17 cellular contexts compared by ENCODE assay signal in genomic region chr1:15749399-15750291, GRCh38. TPM values are rescaled to one million over a fixed set of nuclear protein-coding genes. Genes with fewer than 3 reads are reported as not detected.
DNase-seq lines count a peak whose midpoint lies in the region; ATAC-seq and TF ChIP-seq lines count a peak whose summit lies in the region.
"Had no signal": no experiment of that assay in that cellular context is flagged by ENCODE, and none has a peak within 500 bp of the region (broad histone marks: within the 10 kb centered on the region; RNA-seq: fewer than 3 reads in every experiment).

No MANE protein-coding gene starts in this region.

- in situ Hi-C loops in GM23248 (cut with MboI) = no loop called here

- intact Hi-C loops in ascending aorta (cut with DNase I) = loop anchor here (1.0 to 5.0 kb wide), 3 partner anchors 11 to 132 kb away; partner anchors contain the start of gene DDI2
- intact Hi-C loops in right cardiac atrium (cut with DNase I) = loop anchor here in 1 of 4 donors (10.0 kb wide), 1 partner anchor 155 kb away; no protein-coding TSS in a partner anchor

- H3K4me1 ChIP-seq in GM23248 (ENCODE audit: insufficient read depth) = peaks cover 10% of the 10 kb centered on the region; the same call in 1 of the 2 replicates
- H3K4me1 ChIP-seq in ascending aorta = peaks cover 31 to 61% of the 10 kb centered on the region in 2 donors
- H3K4me1 ChIP-seq in right cardiac atrium (ENCODE audit: control insufficient read depth, insufficient read depth, low read length) = peaks cover 3% of the 10 kb centered on the region
- H3K4me1 ChIP-seq: BLaER1 treated with 17β-estradiol and CSF1 and Interleukin-3, amounts not matched to agents 10 nM and 100 nM had no signal

- H2AFZ ChIP-seq in GM23248 = peak overlapping the region; percentile 8

- TF ChIP-seq CTCF in ascending aorta (IDR thresholded peaks at IDR 0.05) = no peak
- TF ChIP-seq CTCF in foreskin fibroblast (IDR thresholded peaks at IDR 0.05; ENCODE audit: low read depth, low read length) = no peak

- H3K27me3 ChIP-seq in GM23248 (replicated peaks; ENCODE audit: insufficient read depth) (no peaks in the 10 kb centered on the region), ascending aorta (no peaks in the 10 kb centered on the region), right cardiac atrium (ENCODE audit: control insufficient read depth, insufficient read depth) (no peaks in the 10 kb centered on the region)
- H3K27me3 ChIP-seq: BLaER1 treated with 17β-estradiol and CSF1 and Interleukin-3, amounts not matched to agents 10 nM and 100 nM had no signal

- H3K36me3 ChIP-seq in GM23248 (ENCODE audit: low read depth) = no peaks in the 10 kb centered on the region
- H3K36me3 ChIP-seq in ascending aorta = no peaks in the 10 kb centered on the region
- H3K36me3 ChIP-seq: BLaER1 treated with 17β-estradiol and CSF1 and Interleukin-3, amounts not matched to agents 10 nM and 100 nM had no signal

- H3K9ac ChIP-seq in GM23248 = no peak overlapping the region
- H3K9ac ChIP-seq: BLaER1 treated with 17β-estradiol and CSF1 and Interleukin-3, amounts not matched to agents 10 nM and 100 nM had no signal

- H3K79me2 ChIP-seq in GM23248 (ENCODE audit: insufficient read depth) = no peaks in the 10 kb centered on the region

- H3K4me3 ChIP-seq in GM23248 (no peak overlapping the region), ascending aorta (peak overlapping the region; percentile 48 to 56), right cardiac atrium (ENCODE audit: low read length) (no peak overlapping the region), foreskin fibroblast (ENCODE audit: low read depth in 1 of 2, low read length in 2 of 2) (no peak overlapping the region)
- H3K4me3 ChIP-seq: BLaER1 treated with 17β-estradiol and CSF1 and Interleukin-3, amounts not matched to agents 10 nM and 100 nM had no signal

- no peak for DNase-seq in GM23248
- peak; percentile 73 to 97 for DNase-seq in ascending aorta (ENCODE audit: low spot score in 2 of 2)
- peak; percentile 65 to 88 (median 87) for DNase-seq in right cardiac atrium
- DNase-seq in renal cortical epithelial cell (ENCODE audit: low read depth) = peak; percentile 30
- DNase-seq in foreskin fibroblast = no peak
- no peak for DNase-seq in stimulated activated naive CD8-positive, alpha-beta T cell treated with anti-CD3 and anti-CD28 coated beads, Interleukin-15, Interleukin-2, amounts not matched to agents 100 U/mL and 50 U/mL, for 24 hours
- DNase-seq in HuH-7.5 (ENCODE audit: low spot score) = no peak
- DNase-seq: activated CD8-positive, alpha-beta memory T cell treated with anti-CD3 and anti-CD28 coated beads, Interleukin-2, amount 50 U/mL, for 4 hours; activated naive CD8-positive, alpha-beta T cell treated with anti-CD3 and anti-CD28 coated beads, Interleukin-2, amount 50 U/mL, for 24 hours; HCEC 1CT; NCI-H146; NCI-H526; stimulated activated CD4-positive, alpha-beta T cell treated with anti-CD3 and anti-CD28 coated beads, Interleukin-4, amount 100 ng/mL, for 1 hour; stimulated activated naive B cell treated with anti-CD40 and anti-IgM and Interleukin-4, amounts not matched to agents 10 μg/mL and 1 μg/mL and 100 μg/mL, for 72 hours had no signal

- no peak overlapping the region for H3K4me2 ChIP-seq in GM23248 (ENCODE audit: unreplicated experiment)
- H3K4me2 ChIP-seq: BLaER1 treated with 17β-estradiol and CSF1 and Interleukin-3, amounts not matched to agents 10 nM and 100 nM had no signal

- H3K9me2 ChIP-seq in GM23248 (ENCODE audit: insufficient read depth) = no peaks in the 10 kb centered on the region

- ATAC-seq in right cardiac atrium = peak; percentile 52 to 75
- no peak for ATAC-seq in stimulated activated naive CD8-positive, alpha-beta T cell treated with anti-CD3 and anti-CD28 coated beads, Interleukin-15, Interleukin-2, amounts not matched to agents 100 U/mL and 50 U/mL, for 24 hours
- ATAC-seq in GM21447 (IDR thresholded peaks at IDR 0.05; ENCODE audit: unreplicated experiment) = no peak
- ATAC-seq: activated naive CD8-positive, alpha-beta T cell treated with anti-CD3 and anti-CD28 coated beads, Interleukin-2, amount 50 U/mL, for 24 hours; stimulated activated naive B cell treated with anti-CD40 and anti-IgM and Interleukin-4, amounts not matched to agents 10 μg/mL and 1 μg/mL and 100 μg/mL, for 72 hours had no signal

- no peaks in the 10 kb centered on the region for H3F3A ChIP-seq in GM23248 (ENCODE audit: insufficient read depth)

- no peak overlapping the region for H3K27ac ChIP-seq in GM23248
- peak overlapping the region; percentile 96 to 98 for H3K27ac ChIP-seq in ascending aorta
- no peak overlapping the region for H3K27ac ChIP-seq in right cardiac atrium (ENCODE audit: low read length)
- H3K27ac ChIP-seq: BLaER1 treated with 17β-estradiol and CSF1 and Interleukin-3, amounts not matched to agents 10 nM and 100 nM had no signal

- H4K20me1 ChIP-seq in GM23248 (ENCODE audit: insufficient read depth) = no peaks in the 10 kb centered on the region

- WGBS in GM23248 (ENCODE audit: low coverage in 1 of 2, low lambda C conversion rate in 2 of 2, missing lambda C conversion rate in 2 of 2), 2 experiments = 58 to 61% methylated on average over 15 to 19 of the region's 19 CpGs
- WGBS in right cardiac atrium = 61% methylated on average over 19 of the region's 19 CpGs

- H3K9me3 ChIP-seq in GM23248 (ENCODE audit: low read depth) = no peaks in the 10 kb centered on the region
- H3K9me3 ChIP-seq in ascending aorta = no peaks in the 10 kb centered on the region
- H3K9me3 ChIP-seq in right cardiac atrium (ENCODE audit: control insufficient read depth, low read length) = no peaks in the 10 kb centered on the region
- H3K9me3 ChIP-seq: BLaER1 treated with 17β-estradiol and CSF1 and Interleukin-3, amounts not matched to agents 10 nM and 100 nM had no signal

RNA-seq across cellular contexts. Expression of gene TMEM82, which starts 7.3 kb away (rescaled TPM):
- total RNA-seq in GM23248 (2014; rRNA removed; shearing (Covaris generic)) = not detected in 2 replicates
- not detected in 2 replicates for polyA plus RNA-seq in GM23248 (2016; fragmentation: Nextera tagmentation; extraction: Ambion mirVana)
- not detected for total RNA-seq in ascending aorta
- total RNA-seq in right cardiac atrium = not detected
- not detected for polyA plus RNA-seq in right cardiac atrium
- not detected in 2 replicates for total RNA-seq in renal cortical epithelial cell
- total RNA-seq: kidney epithelial cell had no signal

RNA-seq across cellular contexts. Expression of gene FBLIM1, which starts 8.9 kb away (rescaled TPM):
- total RNA-seq in GM23248 (2014; rRNA removed; shearing (Covaris generic)) = 59.6 and 69.9 TPM in 2 replicates
- 63.3 and 67.3 TPM in 2 replicates for polyA plus RNA-seq in GM23248 (2016; fragmentation: Nextera tagmentation; extraction: Ambion mirVana)
- 641 TPM for total RNA-seq in ascending aorta
- 100 to 1,000 TPM in 1 of 4 donors, 10 to 100 TPM in 3; 83.6 to 112 (median 94.6) TPM for total RNA-seq in right cardiac atrium
- 95.0 TPM for polyA plus RNA-seq in right cardiac atrium
- total RNA-seq in renal cortical epithelial cell = 213 and 231 TPM in 2 replicates

RNA-seq across cellular contexts. Expression of gene SLC25A34, which starts 13.6 kb away (rescaled TPM):
- 0.13 and 0.54 TPM in 2 replicates for total RNA-seq in GM23248 (2014; rRNA removed; shearing (Covaris generic))
- polyA plus RNA-seq in GM23248 (2016; fragmentation: Nextera tagmentation; extraction: Ambion mirVana) (0.20 and 0.29 TPM in 2 replicates), right cardiac atrium (8.1 TPM)
- total RNA-seq in ascending aorta (5.7 TPM), right cardiac atrium (1 to 10 TPM; 3.0 to 4.4 (median 3.3) TPM), renal cortical epithelial cell (0.50 TPM in 1 of 2 replicates, not detected in the other)

RNA-seq across cellular contexts. Expression of gene UQCRHL, which starts 57.8 kb away (rescaled TPM):
- 0.32 and 0.51 TPM in 2 replicates for total RNA-seq in GM23248 (2014; rRNA removed; shearing (Covaris generic))
- 0.60 and 0.65 TPM in 2 replicates for polyA plus RNA-seq in GM23248 (2016; fragmentation: Nextera tagmentation; extraction: Ambion mirVana)
- not detected for total RNA-seq in ascending aorta
- total RNA-seq in right cardiac atrium = 1 to 10 TPM; 3.3 to 4.0 (median 3.5) TPM
- polyA plus RNA-seq in right cardiac atrium = 11.7 TPM
- total RNA-seq in renal cortical epithelial cell = 1.5 and 2.8 TPM in 2 replicates

Comparison
In these comparisons a context has a peak if more than half of its experiments do, and no peak if none do; other contexts are left out.
1. DNase-seq: peak in ascending aorta (2 of 2), right cardiac atrium (3 of 3) and renal cortical epithelial cell (single experiment); none in GM23248 (single experiment), foreskin fibroblast (0 of 2), stimulated activated naive CD8-positive, alpha-beta T cell treated with anti-CD3 and anti-CD28 coated beads, Interleukin-15, Interleukin-2, amounts not matched to agents 100 U/mL and 50 U/mL, for 24 hours (single experiment) and HuH-7.5 (single experiment).
2. H3K27ac ChIP-seq: peak in ascending aorta (2 of 2); none in GM23248 (single experiment) and right cardiac atrium (single experiment).
3. H3K4me3 ChIP-seq: peak in ascending aorta (2 of 2); none in GM23248 (single experiment), right cardiac atrium (single experiment) and foreskin fibroblast (0 of 2).
4. ATAC-seq: peak in right cardiac atrium (2 of 2); none in stimulated activated naive CD8-positive, alpha-beta T cell treated with anti-CD3 and anti-CD28 coated beads, Interleukin-15, Interleukin-2, amounts not matched to agents 100 U/mL and 50 U/mL, for 24 hours (single experiment) and GM21447 (single experiment).